In genomic region chr5:154174091-154174490, GRCh38 we compare ENCODE assay signal across 23 cellular contexts.
"Had no signal": no experiment of that assay in that cellular context is flagged by ENCODE, and none has a peak within 500 bp of the region (broad histone marks: within the 10 kb centered on the region; RNA-seq: fewer than 3 reads in every experiment).

No MANE protein-coding gene starts in this region.

- H3K27ac Mint-ChIP-seq: activated naive CD8-positive, alpha-beta T cell treated with anti-CD3 and anti-CD28 coated beads, Interleukin-2, amount 50 U/mL, for 24 hours; activated T-helper 1 cell treated with anti-CD3 and anti-CD28 coated beads, Interleukin-12 subunit alpha, Interleukin-12 subunit beta, Interleukin-2, Interleukin-4 antibody, amounts not matched to agents 30 ng/mL and 10 ng/mL and 1 ng/mL, durations not matched to agents 14 hours and 24 hours and 36 hours; immature natural killer cell; nephron progenitor cell; stimulated activated naive CD8-positive, alpha-beta T cell treated with anti-CD3 and anti-CD28 coated beads, Interleukin-15, Interleukin-2, amounts not matched to agents 100 ng/mL and 50 ng/mL, for 24 hours had no signal

- H3K4me1 Mint-ChIP-seq: activated naive CD8-positive, alpha-beta T cell treated with anti-CD3 and anti-CD28 coated beads, Interleukin-2, amount 50 U/mL, for 24 hours; immature natural killer cell had no signal

- H3K4me3 ChIP-seq: hepatocyte, sigmoid colon, thyroid gland, upper lobe of right lung had no signal

- ATAC-seq: activated naive CD8-positive, alpha-beta T cell treated with anti-CD3 and anti-CD28 coated beads, Interleukin-2, amount 50 U/mL, for 24 hours; upper lobe of right lung had no signal

- H3K4me2 ChIP-seq: hepatocyte had no signal

- H3K79me2 ChIP-seq: hepatocyte, parathyroid adenoma had no signal

- H3K36me3 ChIP-seq: sigmoid colon, thyroid gland, upper lobe of right lung had no signal

- H3K9me3 Mint-ChIP-seq: activated naive CD8-positive, alpha-beta T cell treated with anti-CD3 and anti-CD28 coated beads, Interleukin-2, amount 50 U/mL, for 24 hours; activated T-helper 1 cell treated with anti-CD3 and anti-CD28 coated beads, Interleukin-12 subunit alpha, Interleukin-12 subunit beta, Interleukin-2, Interleukin-4 antibody, amounts not matched to agents 30 ng/mL and 10 ng/mL and 1 ng/mL, durations not matched to agents 14 hours and 24 hours and 36 hours; brain; immature natural killer cell; nephron progenitor cell; stimulated activated naive CD8-positive, alpha-beta T cell treated with anti-CD3 and anti-CD28 coated beads, Interleukin-15, Interleukin-2, amounts not matched to agents 100 ng/mL and 50 ng/mL, for 24 hours had no signal

- H3K27ac ChIP-seq: hepatocyte, parathyroid adenoma, thyroid gland, upper lobe of right lung had no signal

- H3K27me3 ChIP-seq: hepatocyte, sigmoid colon, thyroid gland, upper lobe of right lung had no signal

- H3K36me3 Mint-ChIP-seq: brain had no signal

- H3K9ac ChIP-seq: parathyroid adenoma had no signal

- H2AFZ ChIP-seq: hepatocyte, parathyroid adenoma had no signal

- H3K4me3 Mint-ChIP-seq: activated naive CD8-positive, alpha-beta T cell treated with anti-CD3 and anti-CD28 coated beads, Interleukin-2, amount 50 U/mL, for 24 hours; activated T-helper 1 cell treated with anti-CD3 and anti-CD28 coated beads, Interleukin-12 subunit alpha, Interleukin-12 subunit beta, Interleukin-2, Interleukin-4 antibody, amounts not matched to agents 30 ng/mL and 10 ng/mL and 1 ng/mL, durations not matched to agents 14 hours and 24 hours and 36 hours; brain; immature natural killer cell; nephron progenitor cell; stimulated activated naive CD8-positive, alpha-beta T cell treated with anti-CD3 and anti-CD28 coated beads, Interleukin-15, Interleukin-2, amounts not matched to agents 100 ng/mL and 50 ng/mL, for 24 hours had no signal

- H3K9me3 ChIP-seq: sigmoid colon, thyroid gland, upper lobe of right lung had no signal

- H3K4me1 ChIP-seq: parathyroid adenoma, thyroid gland, upper lobe of right lung had no signal

- DNase-seq: activated CD4-positive, alpha-beta T cell treated with anti-CD3 and anti-CD28 coated beads, Interleukin-2, amount 50 U/mL, for 4 hours; activated gamma-delta T cell; activated naive CD4-positive, alpha-beta T cell treated with anti-CD3 and anti-CD28 coated beads, Interleukin-2, amount 50 U/mL, for 16 hours; activated naive CD8-positive, alpha-beta T cell treated with anti-CD3 and anti-CD28 coated beads, Interleukin-2, amount 50 U/mL, for 24 hours; aorta; erythroblast; foreskin melanocyte; glutamatergic neuron; immature natural killer cell; midbrain; nephron progenitor cell; nucleus accumbens; sigmoid colon; stimulated activated CD4-positive, alpha-beta T cell treated with anti-CD3 and anti-CD28 coated beads, Interleukin-4, amount 100 ng/mL, for 24 hours; substantia nigra; T-helper 9 cell; thyroid gland; upper lobe of right lung had no signal
